ENCODE assay signal across 8 cellular contexts in the genomic region with DNA sequence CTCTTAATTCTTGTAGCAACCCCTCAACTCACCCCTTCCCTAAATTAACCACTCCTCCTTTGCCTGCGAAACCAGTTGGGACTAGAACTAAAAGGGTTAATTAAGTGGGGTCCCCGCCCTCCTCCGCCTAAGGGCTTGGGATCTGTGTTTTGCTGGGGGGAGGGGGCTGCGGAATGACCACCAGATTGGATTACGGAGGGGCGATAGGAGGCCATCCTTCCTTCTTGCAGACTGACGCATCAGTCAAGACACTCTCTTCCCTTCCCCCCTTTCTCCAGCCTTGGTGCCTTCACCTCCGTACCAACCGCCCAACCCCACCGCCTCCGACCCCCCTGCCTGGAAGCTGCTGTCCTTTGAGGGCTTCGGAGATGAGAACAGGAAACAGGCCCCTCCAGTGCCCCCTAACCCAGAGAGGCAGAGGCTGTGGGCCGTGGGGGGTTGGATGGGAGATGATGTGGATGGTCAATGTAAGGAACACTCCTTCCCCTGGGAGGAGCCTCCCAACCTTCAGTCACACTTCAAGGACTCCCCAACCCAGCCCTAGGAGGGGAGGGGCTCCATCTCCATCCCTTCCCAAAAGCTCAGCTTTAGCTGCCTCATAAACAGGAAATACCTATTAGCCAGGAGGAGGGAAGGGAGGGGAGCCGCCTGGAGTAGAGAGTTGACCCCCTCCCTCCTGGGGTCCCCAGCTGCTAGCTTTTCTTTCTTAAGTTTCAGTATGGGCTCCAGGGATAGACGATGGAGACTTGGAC. TPM values are rescaled to one million over a fixed set of nuclear protein-coding genes. Genes with fewer than 3 reads are reported as not detected.
A peak's percentile ranks its signal among the peaks of the same experiment; 100 is the strongest.
DNase-seq lines count a peak whose midpoint lies in the region; ATAC-seq and FAIRE-seq lines count a peak whose summit lies in the region.

No MANE protein-coding gene starts in this region.

- H3K4me2 ChIP-seq in skeletal muscle satellite cell (ENCODE audit: low read length), result peak overlapping the region; percentile 90

- H3K27me3 ChIP-seq in skeletal muscle satellite cell (ENCODE audit: control insufficient read depth, insufficient read depth, low read length), result no peaks in the 10 kb centered on the region

- H3K36me3 ChIP-seq in skeletal muscle satellite cell (ENCODE audit: insufficient read depth, low read length), result no peaks in the 10 kb centered on the region

- DNase-seq in NCI-H510A (lab: John Stamatoyannopoulos, UW) (peak; percentile 56), brain pericyte (ENCODE audit: low read depth, low spot score) (peak; percentile 63), NCI-H2029 treated with DMSO at 0.1 percent for 48 hours (lab: John Stamatoyannopoulos, UW) (no peak)

- H3K9me3 ChIP-seq in iPS-18c (ENCODE audit: control insufficient read depth, insufficient read depth, low read length) (no peaks in the 10 kb centered on the region), skeletal muscle satellite cell (replicated peaks; ENCODE audit: low read length) (no peaks in the 10 kb centered on the region)

- H3K9ac ChIP-seq in skeletal muscle satellite cell (ENCODE audit: low read depth, low read length), result peak overlapping the region; percentile 93

- ATAC-seq in GM19324 (IDR thresholded peaks at IDR 0.05; ENCODE audit: low FRiP score, unreplicated experiment) (no peak), HG03196 (IDR thresholded peaks at IDR 0.05; ENCODE audit: unreplicated experiment) (no peak)

- FAIRE-seq in G401.6 (lab: Jason Lieb, UNC), result peak; percentile 97

- H3K4me3 ChIP-seq in iPS-18c (ENCODE audit: insufficient read depth, low read depth, low read length) (peak overlapping the region; percentile 85), skeletal muscle satellite cell (ENCODE audit: low read length) (peak overlapping the region; percentile 95)

- peaks cover 43% of the 10 kb centered on the region for H3K4me1 ChIP-seq in skeletal muscle satellite cell (ENCODE audit: control insufficient read depth, insufficient read depth, low read length)

RNA-seq across cellular contexts. Expression of gene LDB1, which starts 1.0 kb away (rescaled TPM):
- total RNA-seq in skeletal muscle satellite cell (2012; rRNA removed), result 17.5 and 30.4 TPM in 2 replicates

RNA-seq across cellular contexts. Expression of gene PPRC1, which starts 11.7 kb away (rescaled TPM):
- total RNA-seq in skeletal muscle satellite cell (2012; rRNA removed), result 19.2 and 20.0 TPM in 2 replicates

RNA-seq across cellular contexts. Expression of gene NOLC1, which starts 31.0 kb away (rescaled TPM):
- total RNA-seq in skeletal muscle satellite cell (2012; rRNA removed), result 59.0 and 74.8 TPM in 2 replicates

RNA-seq across cellular contexts. Expression of gene HPS6, which starts 56.0 kb away (rescaled TPM):
- total RNA-seq in skeletal muscle satellite cell (2012; rRNA removed), result 38.7 and 40.8 TPM in 2 replicates
